In genomic region chr2:108536911-108537310, GRCh38 we compare ENCODE assay signal across 24 cellular contexts. TPM values are rescaled to one million over a fixed set of nuclear protein-coding genes. Genes with fewer than 3 reads are reported as not detected.
DNase-seq lines count a peak whose midpoint lies in the region; ATAC-seq, FAIRE-seq and TF ChIP-seq lines count a peak whose summit lies in the region.
"Had no signal": no experiment of that assay in that cellular context is flagged by ENCODE, and none has a peak within 500 bp of the region (broad histone marks: within the 10 kb centered on the region; RNA-seq: fewer than 3 reads in every experiment).

No MANE protein-coding gene starts in this region.

- H3K27me3 ChIP-seq in IMR-90 (ENCODE audit: control insufficient read depth, insufficient read depth, low read length) (no peaks in the 10 kb centered on the region), adipocyte (replicated peaks; ENCODE audit: control insufficient read depth, insufficient read depth, low read length) (no peaks in the 10 kb centered on the region), smooth muscle cell (ENCODE audit: low read depth) (no peaks in the 10 kb centered on the region)
- H3K27me3 ChIP-seq: esophagus squamous epithelium, ovary, upper lobe of left lung had no signal

- ATAC-seq in IMR-90 (ENCODE audit: low read depth) (no peak), GM18868 (IDR thresholded peaks at IDR 0.05; ENCODE audit: unreplicated experiment) (no peak)
- ATAC-seq: left ventricle myocardium superior, Right ventricle myocardium inferior, T-cell had no signal

- in situ Hi-C loops in IMR-90 (cut with MboI; ENCODE audit: low sequenced_read_pairs): no loop called here

- intact Hi-C loops in IMR-90 (cut with micrococcal nuclease): no loop called here

- H4K5ac ChIP-seq in IMR-90 (ENCODE audit: low read depth, low read length): no peak overlapping the region

- H3K14ac ChIP-seq in IMR-90 (replicated peaks; ENCODE audit: low read depth, low read length): no peak overlapping the region

- DNase-seq in IMR-90 (no peak), adipocyte (ENCODE audit: low read depth) (no peak), kidney tubule cell (ENCODE audit: low spot score) (peak; percentile 0), smooth muscle cell (lab: John Stamatoyannopoulos, UW; ENCODE audit: unreplicated experiment) (no peak), GM19239 (ENCODE audit: insufficient read length, low spot score) (no peak)
- DNase-seq in activated T-cell treated with anti-CD3 and anti-CD28 coated beads, Interleukin-2, amount 50 U/mL, for 1 hour: no peak
- DNase-seq: activated CD4-positive, alpha-beta T cell treated with anti-CD3 and anti-CD28 coated beads for 48 hours; activated gamma-delta T cell treated with Interleukin-2 at 50 U/mL for 16 hours; amniotic stem cell; DMS 273 treated with DMSO at 0.1 percent for 48 hours; effector CD4-positive, alpha-beta T cell; esophagus squamous epithelium; left ventricle myocardium superior; NCI-H1092; NCI-H2081; NCI-H446; ovary; stimulated activated CD4-positive, alpha-beta T cell treated with anti-CD3 and anti-CD28 coated beads, Interleukin-2, amount 100 ng/mL, for 48 hours; T-cell; upper lobe of left lung had no signal

- H3K9ac ChIP-seq in IMR-90 (ENCODE audit: low read depth, low read length) (no peak overlapping the region), adipocyte (ENCODE audit: low read length) (peak overlapping the region; percentile 95), smooth muscle cell (ENCODE audit: low read depth) (no peak overlapping the region)

- H2AK9ac ChIP-seq in IMR-90 (replicated peaks; ENCODE audit: low read depth, low read length, poor library complexity): no peak overlapping the region

- H3F3A ChIP-seq in smooth muscle cell (ENCODE audit: low read depth): no peaks in the 10 kb centered on the region

- peaks cover 81% of the 10 kb centered on the region for H3K79me2 ChIP-seq in smooth muscle cell (ENCODE audit: low read depth)

- no peak overlapping the region for H3K4ac ChIP-seq in IMR-90 (ENCODE audit: low read depth, low read length)

- no peak overlapping the region for H2BK5ac ChIP-seq in IMR-90 (ENCODE audit: low read depth, low read length, poor library complexity, severe bottlenecking)

- H3K9me1 ChIP-seq in IMR-90 (ENCODE audit: insufficient read depth, low read length): peaks cover 11% of the 10 kb centered on the region

- H3K23ac ChIP-seq in IMR-90 (ENCODE audit: low read depth, low read length): peak overlapping the region; percentile 24; the same call in 1 of the 2 replicates

- dilution Hi-C loops in IMR-90 (cut with HindIII; ENCODE audit: low sequenced_read_pairs, unreplicated experiment): no loop called here

- H3K18ac ChIP-seq in IMR-90 (ENCODE audit: low read depth, low read length): no peak overlapping the region

- POLR2A ChIA-PET in IMR-90 (lab: Charles Lee; ENCODE audit: unreplicated experiment): no interaction called here

- TF ChIP-seq POLR2A in IMR-90 (IDR thresholded peaks at IDR 0.05; ENCODE audit: low read depth, low read length): no peak

- H2AFZ ChIP-seq in IMR-90 (replicated peaks; ENCODE audit: low read length, poor library complexity): no peak overlapping the region
- no peak overlapping the region for H2AFZ ChIP-seq in smooth muscle cell (ENCODE audit: low read depth)

- no peak overlapping the region for H2BK120ac ChIP-seq in IMR-90 (ENCODE audit: low read depth, low read length)

- H2BK20ac ChIP-seq in IMR-90 (ENCODE audit: low read depth, low read length): no peak overlapping the region

- H4K91ac ChIP-seq in IMR-90 (ENCODE audit: insufficient read depth, low read depth, low read length): no peak overlapping the region

- H3K4me2 ChIP-seq in IMR-90 (ENCODE audit: low read depth, low read length) (peak overlapping the region; percentile 85), smooth muscle cell (peak overlapping the region; percentile 91)

- WGBS in IMR-90 (ENCODE audit: extremely low coverage in 2 of 2, insufficient read length in 1 of 2), 2 experiments: no CpG with 5 or more reads among the region's 5 CpGs
- 89% methylated on average over 5 of the region's 5 CpGs for WGBS in smooth muscle cell (ENCODE audit: low lambda C conversion rate)

- no peaks in the 10 kb centered on the region; the same call in 1 of the 2 replicates for H3K36me3 ChIP-seq in IMR-90 (ENCODE audit: control insufficient read depth, insufficient read depth, low read length)
- peaks cover 3% of the 10 kb centered on the region for H3K36me3 ChIP-seq in adipocyte (ENCODE audit: control insufficient read depth, insufficient read depth, low read length, severe bottlenecking)
- no peaks in the 10 kb centered on the region for H3K36me3 ChIP-seq in smooth muscle cell (ENCODE audit: low read depth)
- H3K36me3 ChIP-seq: esophagus squamous epithelium, ovary, upper lobe of left lung had no signal

- H3K4me3 ChIP-seq in IMR-90 (ENCODE audit: insufficient read depth, low read depth, low read length): no peak overlapping the region
- peak overlapping the region; percentile 89 for H3K4me3 ChIP-seq in adipocyte (ENCODE audit: low read length)
- H3K4me3 ChIP-seq in smooth muscle cell: no peak overlapping the region
- H3K4me3 ChIP-seq: esophagus squamous epithelium, ovary had no signal

- CTCF ChIA-PET in IMR-90 (lab: Yijun Ruan, JAX): no interaction called here

- TF ChIP-seq RAD21 in IMR-90 (IDR thresholded peaks at IDR 0.05; ENCODE audit: low read length): no peak

- BruUV-seq in IMR-90 (replicated peaks; lab: Mats Ljungman, UMichigan): no TSS peak

- H4K20me1 ChIP-seq in IMR-90 (ENCODE audit: insufficient read depth, low read length): peaks cover 51% of the 10 kb centered on the region
- H4K20me1 ChIP-seq in smooth muscle cell (ENCODE audit: low read depth): peaks cover 72% of the 10 kb centered on the region

- no peaks in the 10 kb centered on the region for H3K9me3 ChIP-seq in IMR-90 (ENCODE audit: control insufficient read depth, insufficient read depth, low read length)
- H3K9me3 ChIP-seq in adipocyte (ENCODE audit: control insufficient read depth, low read length): no peaks in the 10 kb centered on the region
- no peaks in the 10 kb centered on the region for H3K9me3 ChIP-seq in smooth muscle cell (replicated peaks; ENCODE audit: low read depth)
- H3K9me3 ChIP-seq: esophagus squamous epithelium, ovary, upper lobe of left lung had no signal

- no peak overlapping the region for H3K56ac ChIP-seq in IMR-90 (ENCODE audit: extremely low read depth, insufficient read depth, low read length)

- H3K4me1 ChIP-seq in IMR-90 (ENCODE audit: control insufficient read depth, insufficient read depth, low read length) (peaks cover 15% of the 10 kb centered on the region), adipocyte (ENCODE audit: control insufficient read depth, insufficient read depth, low read length) (peaks cover 35% of the 10 kb centered on the region), smooth muscle cell (ENCODE audit: low read depth) (peaks cover 32% of the 10 kb centered on the region)

- TF ChIP-seq CTCF in IMR-90 (conservative IDR thresholded peaks at IDR 0.05; ENCODE audit: low read depth, low read length): no peak
- TF ChIP-seq CTCF in smooth muscle cell (IDR thresholded peaks at IDR 0.05; ENCODE audit: borderline replicate concordance, insufficient read depth, poor library complexity, severe bottlenecking): no peak

- H2BK15ac ChIP-seq in IMR-90 (ENCODE audit: low read depth, low read length): no peak overlapping the region

- no peak overlapping the region for H2AK5ac ChIP-seq in IMR-90 (ENCODE audit: low read depth, low read length)

- H4K8ac ChIP-seq in IMR-90 (ENCODE audit: low read depth in 2 of 2, low read length in 2 of 2): no peak overlapping the region

- H3K27ac ChIP-seq in IMR-90 (ENCODE audit: insufficient read depth, low read length): no peak overlapping the region
- H3K27ac ChIP-seq in smooth muscle cell (ENCODE audit: low read depth): no peak overlapping the region
- H3K27ac ChIP-seq: C4-2B, esophagus squamous epithelium, ovary, upper lobe of left lung had no signal

- FAIRE-seq in GM19239 (lab: Jason Lieb, UNC): no peak
- FAIRE-seq: GM12892 had no signal

- H3K79me1 ChIP-seq in IMR-90 (ENCODE audit: low read depth in 1 of 2, low read length in 2 of 2): peaks cover 18 to 64% of the 10 kb centered on the region in 2 experiments

TF ChIP-seq in IMR-90, 13 proteins besides CTCF, POLR2A, EP300 and RAD21:
- TF ChIP-seq FOS (IDR thresholded peaks at IDR 0.05; ENCODE audit: low read depth, low read length) (no peak), CHD1 (IDR thresholded peaks at IDR 0.05; ENCODE audit: low read depth, low read length) (no peak)

RNA-seq across cellular contexts. Expression of gene LIMS1, which starts 2.6 kb away (rescaled TPM):
- total RNA-seq in IMR-90 (2012; rRNA removed) (125 and 131 TPM in 2 replicates), smooth muscle cell (147 and 155 TPM in 2 replicates)
- polyA plus RNA-seq in IMR-90 (2012; rRNA removed) (51.8 and 59.1 TPM in 2 replicates), smooth muscle cell (56.9 and 63.1 TPM in 2 replicates)
- polyA plus RNA-seq in IMR-90 (2012; cell fraction: cytosol; rRNA removed): 58.5 and 87.4 TPM in 2 replicates
- 76.8 and 143 TPM in 2 replicates for polyA plus RNA-seq in IMR-90 (2012; cell fraction: nucleus; rRNA removed; ENCODE audit: low replicate concordance)
